16 cellular contexts compared by ENCODE assay signal in the genomic region with DNA sequence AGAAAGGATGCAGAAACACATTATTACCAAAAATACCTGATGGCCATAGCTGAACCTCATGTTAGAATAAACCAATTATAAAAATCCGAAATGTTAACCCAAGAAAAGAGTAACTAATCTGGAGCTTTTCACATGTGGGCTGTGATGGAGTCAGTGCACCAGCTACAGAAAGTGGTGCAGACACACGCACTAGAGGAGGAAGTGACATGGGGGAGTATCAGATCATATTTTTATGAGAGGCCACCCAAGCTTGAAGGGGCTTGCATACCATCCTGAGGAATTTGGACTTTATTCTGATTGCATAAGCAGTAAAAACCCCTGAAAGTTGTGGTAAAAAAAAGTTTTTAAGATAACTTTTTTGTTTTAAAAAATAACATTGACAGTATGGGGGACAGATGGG.
A peak's percentile ranks its signal among the peaks of the same experiment; 100 is the strongest.
DNase-seq lines count a peak whose midpoint lies in the region; ATAC-seq and TF ChIP-seq lines count a peak whose summit lies in the region.
"Had no signal": no experiment of that assay in that cellular context is flagged by ENCODE, and none has a peak within 500 bp of the region (broad histone marks: within the 10 kb centered on the region; RNA-seq: fewer than 3 reads in every experiment).

No MANE protein-coding gene starts in this region.

- no peaks in the 10 kb centered on the region for H3K4me1 ChIP-seq in sigmoid colon

- ATAC-seq in GM18505 (IDR thresholded peaks at IDR 0.05; ENCODE audit: unreplicated experiment) = no peak

- H3K27ac ChIP-seq in sigmoid colon = no peak overlapping the region
- H3K27ac ChIP-seq: GM23248 had no signal

- H3K4me3 ChIP-seq in NB4 (ENCODE audit: low read depth, low read length) (no peak overlapping the region), fibroblast of villous mesenchyme (ENCODE audit: low read depth, low read length) (no peak overlapping the region), sigmoid colon (no peak overlapping the region)
- H3K4me3 ChIP-seq: GM23248 had no signal

- no peaks in the 10 kb centered on the region for H3K36me3 Mint-ChIP-seq in nephron progenitor cell (ENCODE audit: low read depth)
- no peaks in the 10 kb centered on the region for H3K36me3 Mint-ChIP-seq in activated naive CD4-positive, alpha-beta T cell treated with anti-CD3 and anti-CD28 coated beads, Interleukin-2, amount 10 ng/mL, durations not matched to agents 7 days and 5 days

- H3K4me1 Mint-ChIP-seq in nephron progenitor cell = peaks cover 8% of the 10 kb centered on the region
- H3K4me1 Mint-ChIP-seq in activated naive CD4-positive, alpha-beta T cell treated with anti-CD3 and anti-CD28 coated beads, Interleukin-2, amount 10 ng/mL, durations not matched to agents 7 days and 5 days = no peaks in the 10 kb centered on the region

- TF ChIP-seq POLR2A in NB4 (IDR thresholded peaks at IDR 0.05; ENCODE audit: extremely low read depth, insufficient read length) (no peak), sigmoid colon (IDR thresholded peaks at IDR 0.05) (no peak), GM18505 (IDR thresholded peaks at IDR 0.05; ENCODE audit: borderline replicate concordance, extremely low read depth, insufficient read depth, insufficient read length) (no peak)

- TF ChIP-seq EP300 in sigmoid colon (IDR thresholded peaks at IDR 0.05) = no peak

- no peaks in the 10 kb centered on the region for H3K27me3 Mint-ChIP-seq in nephron progenitor cell (ENCODE audit: low read depth, poor library complexity)
- no peaks in the 10 kb centered on the region for H3K27me3 Mint-ChIP-seq in activated naive CD4-positive, alpha-beta T cell treated with anti-CD3 and anti-CD28 coated beads, Interleukin-2, amount 10 ng/mL, durations not matched to agents 7 days and 5 days

- H3K9me3 ChIP-seq in sigmoid colon = no peaks in the 10 kb centered on the region

- DNase-seq in Daoy (ENCODE audit: low read depth) (peak; percentile 16), NB4 (ENCODE audit: low read depth) (peak; percentile 31), fibroblast of villous mesenchyme (ENCODE audit: low read depth) (peak; percentile 3), nephron progenitor cell (no peak), sigmoid colon (no peak)
- DNase-seq in activated naive CD4-positive, alpha-beta T cell treated with anti-CD3 and anti-CD28 coated beads, Interleukin-2, amount 10 ng/mL, durations not matched to agents 7 days and 5 days = no peak
- DNase-seq: GM23248, H7, KG1, NCI-H1105, NCI-H1436 treated with DMSO at 0.1 percent for 48 hours, NCI-H187 treated with DMSO at 0.1 percent for 48 hours, NCI-H526 treated with DMSO at 0.1 percent for 48 hours, RPMI8226, SHP77 had no signal

- TF ChIP-seq CTCF in NB4 (IDR thresholded peaks at IDR 0.05; ENCODE audit: low read depth, low read length) (no peak), fibroblast of villous mesenchyme (IDR thresholded peaks at IDR 0.05; ENCODE audit: insufficient read depth, low read depth, low read length) (no peak), nephron progenitor cell (IDR thresholded peaks at IDR 0.05) (no peak), sigmoid colon (IDR thresholded peaks at IDR 0.05) (no peak)

- no peaks in the 10 kb centered on the region for H3K27me3 ChIP-seq in sigmoid colon

- 79 to 81% methylated on average over 2 of the region's 2 CpGs for WGBS in sigmoid colon, 2 donors

- H3K36me3 ChIP-seq in sigmoid colon = no peaks in the 10 kb centered on the region

- intact Hi-C loops in sigmoid colon (cut with DNase I) = no loop called here

- CTCF ChIA-PET in activated naive CD4-positive, alpha-beta T cell treated with anti-CD3 and anti-CD28 coated beads, Interleukin-2, amount 10 ng/mL, durations not matched to agents 7 days and 5 days (lab: Charles Lee) = no interaction called here

- H3K4me3 Mint-ChIP-seq in nephron progenitor cell = no peak overlapping the region
- no peak overlapping the region for H3K4me3 Mint-ChIP-seq in activated naive CD4-positive, alpha-beta T cell treated with anti-CD3 and anti-CD28 coated beads, Interleukin-2, amount 10 ng/mL, durations not matched to agents 7 days and 5 days

- no peaks in the 10 kb centered on the region for H3K9me3 Mint-ChIP-seq in nephron progenitor cell
- H3K9me3 Mint-ChIP-seq in activated naive CD4-positive, alpha-beta T cell treated with anti-CD3 and anti-CD28 coated beads, Interleukin-2, amount 10 ng/mL, durations not matched to agents 7 days and 5 days = no peaks in the 10 kb centered on the region

- H3K27ac Mint-ChIP-seq in nephron progenitor cell = peak overlapping the region; percentile 76
- H3K27ac Mint-ChIP-seq in activated naive CD4-positive, alpha-beta T cell treated with anti-CD3 and anti-CD28 coated beads, Interleukin-2, amount 10 ng/mL, durations not matched to agents 7 days and 5 days = no peak overlapping the region

Comparison
In these comparisons a context has a peak if more than half of its experiments do, and no peak if none do; other contexts are left out.
1. DNase-seq: peak in Daoy (single experiment), NB4 (single experiment) and fibroblast of villous mesenchyme (single experiment); none in nephron progenitor cell (single experiment), sigmoid colon (single experiment) and activated naive CD4-positive, alpha-beta T cell treated with anti-CD3 and anti-CD28 coated beads, Interleukin-2, amount 10 ng/mL, durations not matched to agents 7 days and 5 days (single experiment).